ENCODE assay signal across 13 cellular contexts in genomic region chr7:76343294-76343930, GRCh38. TPM values are rescaled to one million over a fixed set of nuclear protein-coding genes. Genes with fewer than 3 reads are reported as not detected.
DNase-seq lines count a peak whose midpoint lies in the region; ATAC-seq and TF ChIP-seq lines count a peak whose summit lies in the region.
"Had no signal": no experiment of that assay in that cellular context is flagged by ENCODE, and none has a peak within 500 bp of the region (broad histone marks: within the 10 kb centered on the region; RNA-seq: fewer than 3 reads in every experiment).

No MANE protein-coding gene starts in this region.

- TF ChIP-seq CTCF in natural killer cell (IDR thresholded peaks at IDR 0.05), result no peak

- H3K36me3 Mint-ChIP-seq in T-helper 2 cell treated with Interferon-gamma antibody and Interleukin-4, amounts not matched to agents 5 μg/mL and 100 μg/mL, for 36 hours (ENCODE audit: low read depth), result peaks cover 60% of the 10 kb centered on the region
- H3K36me3 Mint-ChIP-seq in activated naive CD8-positive, alpha-beta T cell treated with anti-CD3 and anti-CD28 coated beads, Interleukin-2, amount 50 U/mL, for 24 hours (ENCODE audit: low read depth), result peaks cover 76% of the 10 kb centered on the region
- H3K36me3 Mint-ChIP-seq in natural killer cell, result peaks cover 12% of the 10 kb centered on the region

- no peaks in the 10 kb centered on the region for H3K9me3 Mint-ChIP-seq in T-helper 2 cell treated with Interferon-gamma antibody and Interleukin-4, amounts not matched to agents 5 μg/mL and 100 μg/mL, for 36 hours
- no peaks in the 10 kb centered on the region for H3K9me3 Mint-ChIP-seq in activated naive CD8-positive, alpha-beta T cell treated with anti-CD3 and anti-CD28 coated beads, Interleukin-2, amount 50 U/mL, for 24 hours
- H3K9me3 Mint-ChIP-seq in natural killer cell, result no peaks in the 10 kb centered on the region
- H3K9me3 Mint-ChIP-seq: activated B cell treated with CpG ODN at 0.5 μM for 24 hours; CD8-positive, alpha-beta T cell had no signal

- peaks cover 51% of the 10 kb centered on the region for H3K4me1 Mint-ChIP-seq in T-helper 2 cell treated with Interferon-gamma antibody and Interleukin-4, amounts not matched to agents 5 μg/mL and 100 μg/mL, for 36 hours (ENCODE audit: low read depth)
- peaks cover 76% of the 10 kb centered on the region for H3K4me1 Mint-ChIP-seq in activated naive CD8-positive, alpha-beta T cell treated with anti-CD3 and anti-CD28 coated beads, Interleukin-2, amount 50 U/mL, for 24 hours
- H3K4me1 Mint-ChIP-seq in natural killer cell, result peaks cover 44 to 48% of the 10 kb centered on the region in 2 donors

- DNase-seq in T-helper 2 cell treated with Interferon-gamma antibody and Interleukin-4, amounts not matched to agents 5 μg/mL and 100 μg/mL, for 36 hours (ENCODE audit: low spot score), result peak; percentile 27
- DNase-seq in T-helper 2 cell (no peak), HCEC 1CT (peak; percentile 13), natural killer cell (no peak), dedifferentiated amniotic fluid mesenchymal stem cell (ENCODE audit: extremely low spot score) (no peak), GM03348 (ENCODE audit: low spot score) (no peak)
- no peak for DNase-seq in activated naive CD8-positive, alpha-beta T cell treated with anti-CD3 and anti-CD28 coated beads, Interleukin-2, amount 50 U/mL, for 24 hours
- DNase-seq: 8988T; activated B cell treated with CpG ODN at 0.5 μM for 24 hours; activated gamma-delta T cell treated with Interleukin-2 at 50 U/mL for 16 hours; CD8-positive, alpha-beta T cell; NK-92 treated with Interleukin-12 subunit alpha and Interleukin-12 subunit beta, amount 100 ng/mL, for 24 hours had no signal

- no peaks in the 10 kb centered on the region for H3K27me3 Mint-ChIP-seq in T-helper 2 cell treated with Interferon-gamma antibody and Interleukin-4, amounts not matched to agents 5 μg/mL and 100 μg/mL, for 36 hours (ENCODE audit: low read depth)
- H3K27me3 Mint-ChIP-seq in activated naive CD8-positive, alpha-beta T cell treated with anti-CD3 and anti-CD28 coated beads, Interleukin-2, amount 50 U/mL, for 24 hours, result no peaks in the 10 kb centered on the region
- H3K27me3 Mint-ChIP-seq in natural killer cell (ENCODE audit: low read depth in 2 of 2), result no peaks in the 10 kb centered on the region
- H3K27me3 Mint-ChIP-seq: activated B cell treated with CpG ODN at 0.5 μM for 24 hours had no signal

- ATAC-seq in activated naive CD8-positive, alpha-beta T cell treated with anti-CD3 and anti-CD28 coated beads, Interleukin-2, amount 50 U/mL, for 24 hours, result peak; percentile 93
- peak in 2 of 3 donors; percentile 58 to 61 for ATAC-seq in natural killer cell
- no peak for ATAC-seq in GM19351 (IDR thresholded peaks at IDR 0.05; ENCODE audit: unreplicated experiment)
- ATAC-seq: CD8-positive, alpha-beta T cell had no signal

- intact Hi-C loops in natural killer cell (cut with micrococcal nuclease), result no loop called here

- peak overlapping the region; percentile 1 for H3K27ac Mint-ChIP-seq in T-helper 2 cell treated with Interferon-gamma antibody and Interleukin-4, amounts not matched to agents 5 μg/mL and 100 μg/mL, for 36 hours
- H3K27ac Mint-ChIP-seq in activated naive CD8-positive, alpha-beta T cell treated with anti-CD3 and anti-CD28 coated beads, Interleukin-2, amount 50 U/mL, for 24 hours, result peak overlapping the region; percentile 57
- H3K27ac Mint-ChIP-seq in natural killer cell, result peak overlapping the region in 1 of 2 donors; percentile 18
- H3K27ac Mint-ChIP-seq: activated B cell treated with CpG ODN at 0.5 μM for 24 hours; CD8-positive, alpha-beta T cell had no signal

- no peak overlapping the region for H3K4me3 Mint-ChIP-seq in T-helper 2 cell treated with Interferon-gamma antibody and Interleukin-4, amounts not matched to agents 5 μg/mL and 100 μg/mL, for 36 hours
- no peak overlapping the region for H3K4me3 Mint-ChIP-seq in activated naive CD8-positive, alpha-beta T cell treated with anti-CD3 and anti-CD28 coated beads, Interleukin-2, amount 50 U/mL, for 24 hours
- H3K4me3 Mint-ChIP-seq in natural killer cell, result no peak overlapping the region
- H3K4me3 Mint-ChIP-seq: activated B cell treated with CpG ODN at 0.5 μM for 24 hours; CD8-positive, alpha-beta T cell had no signal

RNA-seq across cellular contexts. Expression of gene YWHAG, which starts 15.4 kb away (rescaled TPM):
- total RNA-seq in natural killer cell, result 10 to 100 TPM; 21.4 to 28.9 (median 27.4) TPM

RNA-seq across cellular contexts. Expression of gene HSPB1, which starts 40.9 kb away (rescaled TPM):
- 10 to 100 TPM; 14.4 to 15.9 (median 14.7) TPM for total RNA-seq in natural killer cell

Comparison
In these comparisons a context has a peak if more than half of its experiments do, and no peak if none do; other contexts are left out.
1. DNase-seq: peak in T-helper 2 cell treated with Interferon-gamma antibody and Interleukin-4, amounts not matched to agents 5 μg/mL and 100 μg/mL, for 36 hours (single experiment) and HCEC 1CT (single experiment); none in T-helper 2 cell (0 of 5), activated naive CD8-positive, alpha-beta T cell treated with anti-CD3 and anti-CD28 coated beads, Interleukin-2, amount 50 U/mL, for 24 hours (single experiment), natural killer cell (single experiment), dedifferentiated amniotic fluid mesenchymal stem cell (single experiment) and GM03348 (single experiment).